1 cellular context compared by ENCODE assay signal in the genomic region with DNA sequence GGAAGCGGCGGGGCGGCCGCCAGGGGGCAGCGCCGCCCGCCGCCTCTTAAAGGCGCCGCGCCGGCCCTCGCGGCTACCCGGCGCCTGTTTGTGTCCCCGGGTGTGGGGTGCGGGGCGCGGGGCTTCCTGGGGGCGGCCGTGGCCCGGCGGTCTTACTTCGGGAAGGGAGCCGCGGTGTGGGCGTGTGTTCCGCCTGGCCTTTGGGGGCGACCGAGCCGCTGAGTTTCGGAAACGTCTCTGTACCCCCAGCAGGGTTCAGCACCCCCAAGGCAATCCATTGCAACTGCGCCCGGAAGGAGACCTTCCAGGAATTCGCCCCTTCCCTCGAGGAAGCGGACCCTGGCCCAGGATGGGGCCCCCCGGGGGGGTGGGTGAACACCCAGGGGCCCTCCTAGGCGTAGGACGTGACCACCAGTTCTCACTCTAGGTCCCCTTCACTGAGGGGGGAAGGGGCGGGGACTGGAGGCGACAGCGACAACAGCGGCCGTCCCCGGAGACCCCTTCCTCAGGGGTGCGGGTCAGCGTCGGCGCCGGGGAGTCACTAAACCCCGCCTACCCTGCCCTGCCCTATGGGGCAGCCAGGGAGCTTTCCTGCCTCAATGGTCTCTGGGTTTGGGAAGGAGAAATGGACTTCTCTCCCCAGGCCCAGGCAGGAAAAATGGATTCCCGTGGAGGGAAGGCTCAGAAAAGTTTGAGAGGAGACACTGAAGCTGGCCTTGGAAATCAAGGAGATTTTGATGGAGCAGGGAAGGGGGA.
TF ChIP-seq lines count a peak whose summit lies in the region.

Gene ITPK1, minus strand, starts transcription at position 6 of the 756 bp plus-strand sequence. CDS start 762 bp downstream, outside the sequence.

TF ChIP-seq in K562, 482 proteins besides CTCF, POLR2A, EP300 and RAD21 (continued from another document):
- TF ChIP-seq MTA2 (IDR thresholded peaks at IDR 0.05; ENCODE audit: low read depth), result no peak
- TF ChIP-seq MYBL2 (IDR thresholded peaks at IDR 0.05; ENCODE audit: low read depth), result no peak
- no peak for TF ChIP-seq MYBL2 (CRISPR knock-in tag; IDR thresholded peaks at IDR 0.05; ENCODE audit: borderline replicate concordance)
- TF ChIP-seq ZNF696 (CRISPR knock-in tag; conservative IDR thresholded peaks at IDR 0.05), result no peak
- peak; percentile 17 to 41; a peak in 2 of 4 replicates for TF ChIP-seq NRF1 (conservative IDR thresholded peaks at IDR 0.05 in 1 of 2, IDR thresholded peaks at IDR 0.05 in 1 of 2)
- TF ChIP-seq YY1 (IDR thresholded peaks at IDR 0.05; ENCODE audit: borderline replicate concordance in 1 of 3, control insufficient read depth in 1 of 3, extremely low read depth in 1 of 3, insufficient read depth in 3 of 3, insufficient read length in 1 of 3, insufficient replicate concordance in 2 of 3, low read depth in 1 of 3, low read length in 2 of 3), result peak in 1 of 3 experiments; percentile 39
- no peak for TF ChIP-seq TEAD2 (tag; IDR thresholded peaks at IDR 0.05)
- no peak for TF ChIP-seq ZNF76 (CRISPR knock-in tag; IDR thresholded peaks at IDR 0.05; ENCODE audit: borderline replicate concordance)
- no peak for TF ChIP-seq SRSF7 (optimal IDR thresholded peaks at IDR 0.05; ENCODE audit: low read depth, low read length)
- TF ChIP-seq POLR2B (IDR thresholded peaks at IDR 0.05; ENCODE audit: low read depth, partially characterized antibody), result no peak
- TF ChIP-seq WHSC1 (IDR thresholded peaks at IDR 0.05; ENCODE audit: low read length), result no peak
- TF ChIP-seq PPARD (CRISPR knock-in tag; IDR thresholded peaks at IDR 0.05), result no peak
- no peak for TF ChIP-seq HNRNPUL1 (IDR thresholded peaks at IDR 0.05; ENCODE audit: low read length)
- TF ChIP-seq CXXC5 (CRISPR knock-in tag; IDR thresholded peaks at IDR 0.05), result peak; percentile 7
- no peak for TF ChIP-seq ZBTB1 (CRISPR knock-in tag; IDR thresholded peaks at IDR 0.05; ENCODE audit: borderline replicate concordance, low read depth)
- TF ChIP-seq ZMIZ1 (IDR thresholded peaks at IDR 0.05; ENCODE audit: low read depth in 2 of 2, low read length in 2 of 2), result no peak
- TF ChIP-seq L3MBTL2 (IDR thresholded peaks at IDR 0.05), result no peak
- TF ChIP-seq CBFA2T2 (conservative IDR thresholded peaks at IDR 0.05), result no peak
- TF ChIP-seq ZNF217 (CRISPR knock-in tag; IDR thresholded peaks at IDR 0.05), result no peak
- TF ChIP-seq SP1 (CRISPR knock-in tag; IDR thresholded peaks at IDR 0.05), result no peak
- no peak for TF ChIP-seq PHF21A (IDR thresholded peaks at IDR 0.05; ENCODE audit: borderline replicate concordance, low read depth)
- TF ChIP-seq NFIC (IDR thresholded peaks at IDR 0.05), result no peak
- no peak for TF ChIP-seq GABPB2 (CRISPR knock-in tag; conservative IDR thresholded peaks at IDR 0.05)
- TF ChIP-seq, protein P1, sequence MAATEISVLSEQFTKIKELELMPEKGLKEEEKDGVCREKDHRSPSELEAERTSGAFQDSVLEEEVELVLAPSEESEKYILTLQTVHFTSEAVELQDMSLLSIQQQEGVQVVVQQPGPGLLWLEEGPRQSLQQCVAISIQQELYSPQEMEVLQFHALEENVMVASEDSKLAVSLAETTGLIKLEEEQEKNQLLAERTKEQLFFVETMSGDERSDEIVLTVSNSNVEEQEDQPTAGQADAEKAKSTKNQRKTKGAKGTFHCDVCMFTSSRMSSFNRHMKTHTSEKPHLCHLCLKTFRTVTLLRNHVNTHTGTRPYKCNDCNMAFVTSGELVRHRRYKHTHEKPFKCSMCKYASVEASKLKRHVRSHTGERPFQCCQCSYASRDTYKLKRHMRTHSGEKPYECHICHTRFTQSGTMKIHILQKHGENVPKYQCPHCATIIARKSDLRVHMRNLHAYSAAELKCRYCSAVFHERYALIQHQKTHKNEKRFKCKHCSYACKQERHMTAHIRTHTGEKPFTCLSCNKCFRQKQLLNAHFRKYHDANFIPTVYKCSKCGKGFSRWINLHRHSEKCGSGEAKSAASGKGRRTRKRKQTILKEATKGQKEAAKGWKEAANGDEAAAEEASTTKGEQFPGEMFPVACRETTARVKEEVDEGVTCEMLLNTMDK (IDR thresholded peaks at IDR 0.05; ENCODE audit: borderline replicate concordance, insufficient read depth, low read depth, low read length, poor library complexity, severe bottlenecking), result peak; percentile 86
- no peak for TF ChIP-seq SRF (CRISPR knock-in tag; IDR thresholded peaks at IDR 0.05)
- TF ChIP-seq NR0B1 (IDR thresholded peaks at IDR 0.05; ENCODE audit: partially characterized antibody), result no peak
- no peak for TF ChIP-seq NR2C2 (CRISPR knock-in tag; IDR thresholded peaks at IDR 0.05)
- TF ChIP-seq NR2C2 (tag; IDR thresholded peaks at IDR 0.05), result peak; percentile 61; the same call in 1 of the 2 replicates
- no peak for TF ChIP-seq LARP7 (IDR thresholded peaks at IDR 0.05)
- TF ChIP-seq DDX20 (tag; IDR thresholded peaks at IDR 0.05; ENCODE audit: low read depth), result no peak
- peak; percentile 68; the same call in 1 of the 2 replicates for TF ChIP-seq ZFP91 (CRISPR knock-in tag; IDR thresholded peaks at IDR 0.05)
- TF ChIP-seq HDGF (IDR thresholded peaks at IDR 0.05), result no peak
- no peak for TF ChIP-seq TBL1XR1 (IDR thresholded peaks at IDR 0.05; ENCODE audit: low read length in 2 of 2)
- TF ChIP-seq RBBP5 (IDR thresholded peaks at IDR 0.05; ENCODE audit: borderline replicate concordance, insufficient read depth, low read length, poor library complexity, severe bottlenecking), result peak; percentile 10
- no peak for TF ChIP-seq RNF2 (IDR thresholded peaks at IDR 0.05)
- TF ChIP-seq ZBTB5 (IDR thresholded peaks at IDR 0.05), result no peak
